15 cellular contexts compared by ENCODE assay signal in the genomic region with DNA sequence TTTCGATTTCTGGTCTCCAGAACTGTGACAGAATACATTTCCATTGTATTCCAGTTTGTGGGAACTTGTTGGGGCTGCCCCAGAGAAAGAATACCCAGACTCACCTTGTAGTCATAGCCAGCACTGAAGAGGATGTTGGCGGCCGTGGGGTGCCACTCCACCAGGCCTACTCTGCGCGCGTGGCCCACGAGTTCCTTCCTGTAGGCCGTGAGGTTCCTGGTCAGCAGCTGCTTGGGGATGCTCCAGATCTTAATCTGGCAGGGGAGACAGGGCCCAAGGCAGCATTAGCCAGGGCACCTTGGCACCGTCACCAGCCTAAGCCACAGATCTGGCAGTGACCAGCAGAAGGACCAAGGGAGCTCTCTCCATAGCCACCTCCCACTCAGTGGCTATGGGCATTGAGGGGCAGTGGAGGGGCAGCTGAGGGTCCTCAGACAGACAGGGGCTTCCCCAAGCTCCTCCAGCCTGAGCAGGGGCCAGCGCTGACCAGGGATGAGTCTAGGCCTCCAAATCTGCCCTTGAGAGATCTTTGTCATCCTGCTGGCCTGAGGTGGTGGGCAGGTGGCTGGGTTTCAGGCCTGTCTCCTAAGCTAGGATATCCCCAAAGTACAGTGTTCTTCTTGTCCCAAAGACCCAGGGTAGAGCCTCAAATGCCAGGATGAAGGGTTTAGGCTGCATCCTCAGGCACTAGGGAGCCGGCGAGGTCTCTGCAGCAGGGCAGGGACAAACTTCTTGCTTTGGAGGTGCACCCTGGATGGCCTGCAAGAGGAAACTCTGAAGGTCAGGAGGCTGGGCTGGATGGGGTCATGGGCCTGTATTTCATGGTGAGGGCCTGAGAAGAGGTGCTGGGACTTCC.
"Had no signal": no experiment of that assay in that cellular context is flagged by ENCODE, and none has a peak within 500 bp of the region (broad histone marks: within the 10 kb centered on the region; RNA-seq: fewer than 3 reads in every experiment).

No MANE protein-coding gene starts in this region.

- H3K27me3 ChIP-seq: ovary, suprapubic skin had no signal

- ATAC-seq: left lobe of liver; stimulated activated naive CD8-positive, alpha-beta T cell treated with anti-CD3 and anti-CD28 coated beads, Interleukin-15, Interleukin-2, amounts not matched to agents 100 U/mL and 50 U/mL, for 24 hours had no signal

- H3K9me3 Mint-ChIP-seq: activated CD4-positive, alpha-beta memory T cell treated with anti-CD3 and anti-CD28 coated beads, Interleukin-2, amount 10 ng/mL, durations not matched to agents 7 days and 5 days; activated naive CD4-positive, alpha-beta T cell treated with anti-CD3 and anti-CD28 coated beads, Interleukin-2, amount 50 U/mL, for 24 hours; memory B cell; nephron progenitor cell had no signal

- H3K4me3 ChIP-seq: ovary, suprapubic skin had no signal

- H3K27ac ChIP-seq: ovary, suprapubic skin had no signal

- DNase-seq: activated CD4-positive, alpha-beta memory T cell treated with anti-CD3 and anti-CD28 coated beads, Interleukin-2, amount 10 ng/mL, durations not matched to agents 7 days and 5 days; activated CD4-positive, alpha-beta T cell treated with anti-CD3 and anti-CD28 coated beads for 1 hour; activated CD8-positive, alpha-beta memory T cell treated with anti-CD3 and anti-CD28 coated beads, Interleukin-2, amount 50 U/mL, for 48 hours; amygdala; foreskin melanocyte; head of caudate nucleus; nephron progenitor cell; ovary; stimulated activated CD4-positive, alpha-beta T cell treated with anti-CD3 and anti-CD28 coated beads, Interleukin-2, amount 100 ng/mL, for 48 hours; stimulated activated naive CD8-positive, alpha-beta T cell treated with anti-CD3 and anti-CD28 coated beads, Interleukin-15, Interleukin-2, amounts not matched to agents 100 U/mL and 50 U/mL, for 24 hours; T-helper 2 cell had no signal

- H3K27me3 Mint-ChIP-seq: activated CD4-positive, alpha-beta memory T cell treated with anti-CD3 and anti-CD28 coated beads, Interleukin-2, amount 10 ng/mL, durations not matched to agents 7 days and 5 days; activated naive CD4-positive, alpha-beta T cell treated with anti-CD3 and anti-CD28 coated beads, Interleukin-2, amount 50 U/mL, for 24 hours; memory B cell had no signal

- H3K4me3 Mint-ChIP-seq: activated CD4-positive, alpha-beta memory T cell treated with anti-CD3 and anti-CD28 coated beads, Interleukin-2, amount 10 ng/mL, durations not matched to agents 7 days and 5 days; activated naive CD4-positive, alpha-beta T cell treated with anti-CD3 and anti-CD28 coated beads, Interleukin-2, amount 50 U/mL, for 24 hours; memory B cell; nephron progenitor cell had no signal

- H3K36me3 ChIP-seq: ovary had no signal

- H3K4me1 ChIP-seq: suprapubic skin had no signal

- H3K9me3 ChIP-seq: ovary, suprapubic skin had no signal

- H3K27ac Mint-ChIP-seq: activated CD4-positive, alpha-beta memory T cell treated with anti-CD3 and anti-CD28 coated beads, Interleukin-2, amount 10 ng/mL, durations not matched to agents 7 days and 5 days; activated naive CD4-positive, alpha-beta T cell treated with anti-CD3 and anti-CD28 coated beads, Interleukin-2, amount 50 U/mL, for 24 hours; memory B cell; nephron progenitor cell had no signal
